In genomic region chr13:50706505-50706904, GRCh38 we compare ENCODE assay signal across 16 cellular contexts.
DNase-seq lines count a peak whose midpoint lies in the region; ATAC-seq and TF ChIP-seq lines count a peak whose summit lies in the region.
"Had no signal": no experiment of that assay in that cellular context is flagged by ENCODE, and none has a peak within 500 bp of the region (broad histone marks: within the 10 kb centered on the region; RNA-seq: fewer than 3 reads in every experiment).

No MANE protein-coding gene starts in this region.

- no peaks in the 10 kb centered on the region for H4K20me1 ChIP-seq in DND-41 (ENCODE audit: insufficient read depth, low read length)

- TF ChIP-seq CTCF in DND-41 (IDR thresholded peaks at IDR 0.05; ENCODE audit: borderline replicate concordance, extremely low read depth, low read length, poor library complexity, severe bottlenecking) (no peak), left ventricle myocardium inferior (IDR thresholded peaks at IDR 0.05; ENCODE audit: borderline replicate concordance) (no peak)

- H3K9me3 ChIP-seq in DND-41 (ENCODE audit: insufficient read depth, low read length, severe bottlenecking) (no peaks in the 10 kb centered on the region), left ventricle myocardium inferior (replicated peaks) (no peaks in the 10 kb centered on the region)
- H3K9me3 ChIP-seq: A549, Caco-2 had no signal

- peak overlapping the region; percentile 48 for H3K27ac Mint-ChIP-seq in stimulated activated memory B cell treated with anti-CD40 and anti-IgM and Interleukin-4, amounts not matched to agents 10 μg/mL and 1 μg/mL and 100 μg/mL, for 72 hours
- H3K27ac Mint-ChIP-seq: CD4-positive, alpha-beta T cell; GM23338 had no signal

- intact Hi-C loops in left ventricle myocardium inferior (cut with micrococcal nuclease), result no loop called here

- H3K27me3 ChIP-seq in DND-41 (ENCODE audit: insufficient read depth, low read length, poor library complexity), result no peaks in the 10 kb centered on the region
- no peaks in the 10 kb centered on the region for H3K27me3 ChIP-seq in left ventricle myocardium inferior (ENCODE audit: low read depth)

- no peak overlapping the region for H3K9ac ChIP-seq in DND-41 (ENCODE audit: low read depth, low read length)

- H3K4me3 ChIP-seq in DND-41 (ENCODE audit: low read depth in 1 of 2, low read length in 2 of 2) (no peak overlapping the region), left ventricle myocardium inferior (no peak overlapping the region)
- H3K4me3 ChIP-seq: A549, GM23338 had no signal

- no peak overlapping the region for H3K4me3 Mint-ChIP-seq in stimulated activated memory B cell treated with anti-CD40 and anti-IgM and Interleukin-4, amounts not matched to agents 10 μg/mL and 1 μg/mL and 100 μg/mL, for 72 hours
- H3K4me3 Mint-ChIP-seq: CD4-positive, alpha-beta T cell; GM23338 had no signal

- H2AFZ ChIP-seq in DND-41 (ENCODE audit: low read depth, low read length), result no peak overlapping the region
- H2AFZ ChIP-seq: GM23338 had no signal

- H3K27me3 Mint-ChIP-seq in stimulated activated memory B cell treated with anti-CD40 and anti-IgM and Interleukin-4, amounts not matched to agents 10 μg/mL and 1 μg/mL and 100 μg/mL, for 72 hours, result no peaks in the 10 kb centered on the region
- H3K27me3 Mint-ChIP-seq: CD4-positive, alpha-beta T cell had no signal

- peaks cover 43% of the 10 kb centered on the region for H3K4me1 ChIP-seq in DND-41 (ENCODE audit: insufficient read depth, low read length)
- peaks cover 53% of the 10 kb centered on the region for H3K4me1 ChIP-seq in left ventricle myocardium inferior
- H3K4me1 ChIP-seq: A549, Caco-2 had no signal

- peaks cover 16% of the 10 kb centered on the region for H3K4me1 Mint-ChIP-seq in stimulated activated memory B cell treated with anti-CD40 and anti-IgM and Interleukin-4, amounts not matched to agents 10 μg/mL and 1 μg/mL and 100 μg/mL, for 72 hours

- H3K36me3 ChIP-seq in DND-41 (ENCODE audit: insufficient read depth, low read length) (no peaks in the 10 kb centered on the region), left ventricle myocardium inferior (no peaks in the 10 kb centered on the region)

- no peak overlapping the region for H3K4me2 ChIP-seq in DND-41 (ENCODE audit: insufficient read depth, low read length)
- H3K4me2 ChIP-seq: A549, GM23338 had no signal

- DNase-seq in NCI-H2196 (lab: John Stamatoyannopoulos, UW; ENCODE audit: unreplicated experiment), result peak; percentile 16
- no peak for DNase-seq in NCI-H2196 treated with DMSO at 0.1 percent for 48 hours (lab: John Stamatoyannopoulos, UW; ENCODE audit: unreplicated experiment)
- no peak for DNase-seq in DND-41
- DNase-seq in left ventricle myocardium inferior, result no peak
- DNase-seq in cortex of kidney (lab: John Stamatoyannopoulos, UW), result no peak
- DNase-seq: AML-193; Caco-2; CD4-positive, alpha-beta T cell; GDM1; HCEC 1CT had no signal

- H3K79me2 ChIP-seq in DND-41 (ENCODE audit: insufficient read depth, low read length), result no peaks in the 10 kb centered on the region

- H3K36me3 Mint-ChIP-seq in stimulated activated memory B cell treated with anti-CD40 and anti-IgM and Interleukin-4, amounts not matched to agents 10 μg/mL and 1 μg/mL and 100 μg/mL, for 72 hours, result no peaks in the 10 kb centered on the region

- ATAC-seq in DND-41 (ENCODE audit: insufficient read depth, low read depth) (no peak), HG03354 (IDR thresholded peaks at IDR 0.05; ENCODE audit: poor library complexity, severe bottlenecking, unreplicated experiment) (no peak)
- no peak for ATAC-seq in stimulated activated memory B cell treated with anti-CD40 and anti-IgM and Interleukin-4, amounts not matched to agents 10 μg/mL and 1 μg/mL and 100 μg/mL, for 72 hours
- ATAC-seq: A549, GM23338 had no signal

- no peaks in the 10 kb centered on the region for H3K9me3 Mint-ChIP-seq in stimulated activated memory B cell treated with anti-CD40 and anti-IgM and Interleukin-4, amounts not matched to agents 10 μg/mL and 1 μg/mL and 100 μg/mL, for 72 hours
- H3K9me3 Mint-ChIP-seq: CD4-positive, alpha-beta T cell; GM23338 had no signal

- H3K27ac ChIP-seq in DND-41 (ENCODE audit: low read length) (peak overlapping the region; percentile 85), left ventricle myocardium inferior (replicated peaks) (peak overlapping the region; percentile 54)
- H3K27ac ChIP-seq: 22Rv1, A549, C4-2B had no signal
